ENCODE assay signal across 22 cellular contexts in the genomic region with DNA sequence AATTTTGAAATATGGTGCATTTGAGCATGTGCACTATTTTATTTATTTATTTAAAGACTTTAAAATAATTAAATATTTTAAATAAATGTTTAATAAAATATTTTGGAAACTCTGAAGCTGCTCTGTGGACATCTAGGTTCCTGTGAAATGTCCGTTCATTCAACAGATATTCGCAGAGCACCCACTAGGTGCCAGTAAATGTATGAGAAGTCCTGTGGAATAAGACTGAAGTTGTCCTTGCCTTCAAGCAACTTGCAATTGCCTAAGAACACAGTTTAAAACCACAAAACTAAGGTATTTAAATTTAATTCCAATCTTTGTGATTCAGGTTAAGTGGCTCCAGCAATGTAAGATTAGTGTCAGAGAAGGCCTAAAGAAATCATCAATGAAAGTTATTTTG.
DNase-seq lines count a peak whose midpoint lies in the region; ATAC-seq, FAIRE-seq and TF ChIP-seq lines count a peak whose summit lies in the region.
"Had no signal": no experiment of that assay in that cellular context is flagged by ENCODE, and none has a peak within 500 bp of the region (broad histone marks: within the 10 kb centered on the region; RNA-seq: fewer than 3 reads in every experiment).

No MANE protein-coding gene starts in this region.

- H3K9ac ChIP-seq in PC-3 (ENCODE audit: low read length) (no peak overlapping the region), H1 (replicated peaks in 1 of 4; ENCODE audit: extremely low read depth in 1 of 4, low read depth in 3 of 4, low read length in 3 of 4) (no peak overlapping the region)

- H3K9me3 ChIP-seq in PC-3 (ENCODE audit: low read length) (no peaks in the 10 kb centered on the region), H1 (ENCODE audit: insufficient read depth in 2 of 2, low read depth in 1 of 2, low read length in 1 of 2) (no peaks in the 10 kb centered on the region)
- H3K9me3 ChIP-seq: transverse colon had no signal

- no peak overlapping the region for H2AFZ ChIP-seq in PC-3 (ENCODE audit: low read length)
- no peak overlapping the region for H2AFZ ChIP-seq in H1 (ENCODE audit: low read length)

- no peak overlapping the region for H3K23ac ChIP-seq in H1 (ENCODE audit: insufficient read length)

- no peaks in the 10 kb centered on the region for H3F3A ChIP-seq in PC-3 (ENCODE audit: low read length, unreplicated experiment)

- no peak overlapping the region for H4K8ac ChIP-seq in H1 (ENCODE audit: extremely low read depth, insufficient read depth, low read length)

- no peak overlapping the region for H3K4me3 ChIP-seq in PC-3 (ENCODE audit: low read length)
- no peak overlapping the region for H3K4me3 ChIP-seq in H1 (ENCODE audit: extremely low read depth in 1 of 4, insufficient read depth in 2 of 4, low read depth in 3 of 4, low read length in 4 of 4)
- H3K4me3 ChIP-seq: lung, transverse colon had no signal

- H3K4ac ChIP-seq in H1 (replicated peaks; ENCODE audit: insufficient read length, low read depth, low read length): no peak overlapping the region

- H3K9me2 ChIP-seq in PC-3 (replicated peaks; ENCODE audit: low read length): no peaks in the 10 kb centered on the region

- H4K5ac ChIP-seq in H1 (ENCODE audit: insufficient read length, low read depth, low read length): no peak overlapping the region

- no peaks in the 10 kb centered on the region for H3K79me1 ChIP-seq in H1 (ENCODE audit: low read depth, low read length)

- H3K27ac ChIP-seq in PC-3 (ENCODE audit: low read length) (no peak overlapping the region), H1 (ENCODE audit: low read depth, low read length) (no peak overlapping the region)
- H3K27ac ChIP-seq: transverse colon had no signal

- BruUV-seq in PC-3 (replicated peaks; lab: Mats Ljungman, UMichigan): no TSS peak

- no peak overlapping the region for H2BK20ac ChIP-seq in H1 (ENCODE audit: low read length)

- no peak overlapping the region for H3K56ac ChIP-seq in H1 (replicated peaks; ENCODE audit: insufficient read length, low read depth, low read length)

- intact Hi-C loops in PC-3 (cut with micrococcal nuclease): no loop called here

- H3K27me3 ChIP-seq in PC-3 (ENCODE audit: low read length) (no peaks in the 10 kb centered on the region), H1 (replicated peaks in 1 of 4; ENCODE audit: control insufficient read depth in 3 of 4, extremely low read depth in 1 of 4, insufficient read depth in 3 of 4, low read length in 3 of 4) (peaks cover 0 to 1% (median 0%) of the 10 kb centered on the region in 4 experiments; a peak in 1 of 7 replicates)
- H3K27me3 ChIP-seq: transverse colon had no signal

- no peak overlapping the region for H2BK5ac ChIP-seq in H1 (ENCODE audit: low read depth, low read length)

- H3K14ac ChIP-seq in H1 (ENCODE audit: insufficient read length): no peak overlapping the region

- no peak for TF ChIP-seq EP300 in H1 (IDR thresholded peaks at IDR 0.05; ENCODE audit: borderline replicate concordance in 1 of 2, low read depth in 2 of 2, low read length in 2 of 2)

- H3K36me3 ChIP-seq in PC-3 (ENCODE audit: low read depth, low read length) (no peaks in the 10 kb centered on the region), H1 (ENCODE audit: control insufficient read depth in 2 of 4, insufficient read depth in 4 of 4, low read length in 3 of 4) (no peaks in the 10 kb centered on the region)
- H3K36me3 ChIP-seq: transverse colon had no signal

- POLR2A ChIA-PET in PC-3 (lab: Charles Lee; ENCODE audit: unreplicated experiment) (no interaction called here), H1 (lab: Charles Lee; ENCODE audit: partially characterized antibody) (no interaction called here)

- no peaks in the 10 kb centered on the region for H3K23me2 ChIP-seq in H1 (ENCODE audit: low read depth, low read length)

- no peak overlapping the region for H2BK12ac ChIP-seq in H1 (ENCODE audit: low read depth, low read length)

- CTCF ChIA-PET in PC-3 (lab: Charles Lee) (no interaction called here), H1 (lab: Charles Lee; ENCODE audit: partially characterized antibody) (interaction anchor here (1.0 to 1.4 kb wide), 4 partner anchors 14 to 128 kb away, joined by 3 to 5 read pairs (median 4); no protein-coding TSS in a partner anchor)

- DNase-seq in DMS53 (lab: John Stamatoyannopoulos, UW) (peak; percentile 16), DMS53 treated with DMSO at 0.1 percent for 48 hours (lab: John Stamatoyannopoulos, UW; ENCODE audit: unreplicated experiment) (no peak), PC-3 (peak; percentile 17), H1 (ENCODE audit: low read depth in 1 of 2, low spot score in 2 of 2) (no peak), renal cortical epithelial cell (ENCODE audit: low read depth) (peak; percentile 38), NCI-H128 (lab: John Stamatoyannopoulos, UW; ENCODE audit: unreplicated experiment) (no peak), SKM-1 (lab: John Stamatoyannopoulos, UW; ENCODE audit: unreplicated experiment) (no peak)
- DNase-seq: 8988T; activated CD4-positive, alpha-beta T cell treated with anti-CD3 and anti-CD28 coated beads for 36 hours; activated CD8-positive, alpha-beta memory T cell treated with anti-CD3 and anti-CD28 coated beads, Interleukin-2, amount 50 U/mL, for 4 hours; activated naive CD4-positive, alpha-beta T cell treated with anti-CD3 and anti-CD28 coated beads for 36 hours; cortex of kidney; MM.1S; natural killer cell; NCI-H2107; NCI-H748 treated with DMSO at 0.1 percent for 48 hours; stimulated activated CD4-positive, alpha-beta T cell treated with anti-CD3 and anti-CD28 coated beads, Interleukin-12 subunit alpha, Interleukin-12 subunit beta, amount 100 ng/mL, for 4 hours; stimulated activated naive B cell treated with anti-CD40 and anti-IgM and Interleukin-4, amounts not matched to agents 10 μg/mL and 1 μg/mL and 100 μg/mL, for 72 hours; T-helper 2 cell; transverse colon had no signal

- 72% methylated on average over 2 of the region's 2 CpGs; no CpG with 5 or more reads in 1 of the 2 experiments for WGBS in H1 (ENCODE audit: extremely low coverage in 1 of 2, insufficient coverage in 1 of 2, insufficient read length in 1 of 2, insufficient replicate concordance in 2 of 2, low coverage in 1 of 2, low lambda C conversion rate in 2 of 2, missing lambda C conversion rate in 1 of 2), 2 experiments

- H4K91ac ChIP-seq in H1 (replicated peaks; ENCODE audit: insufficient read length, low read length): no peak overlapping the region

- H3K4me1 ChIP-seq in PC-3 (ENCODE audit: insufficient read depth, low read length) (no peaks in the 10 kb centered on the region), H1 (replicated peaks in 1 of 4; ENCODE audit: control insufficient read depth in 3 of 4, insufficient read depth in 4 of 4, low read length in 3 of 4) (no peaks in the 10 kb centered on the region)
- H3K4me1 ChIP-seq: transverse colon had no signal

- ATAC-seq in PC-3 (no peak), HG03039 (IDR thresholded peaks at IDR 0.05; ENCODE audit: unreplicated experiment) (no peak)
- ATAC-seq: activated CD4-positive, alpha-beta T cell treated with anti-CD3 and anti-CD28 coated beads for 36 hours; natural killer cell; stimulated activated naive B cell treated with anti-CD40 and anti-IgM and Interleukin-4, amounts not matched to agents 10 μg/mL and 1 μg/mL and 100 μg/mL, for 72 hours had no signal

- H2BK120ac ChIP-seq in H1 (replicated peaks; ENCODE audit: low read depth, low read length): no peak overlapping the region

- H4K20me1 ChIP-seq in PC-3 (ENCODE audit: low read length) (no peaks in the 10 kb centered on the region), H1 (replicated peaks in 1 of 2; ENCODE audit: control insufficient read depth in 1 of 2, insufficient read depth in 2 of 2, low read length in 2 of 2) (no peaks in the 10 kb centered on the region)

- no peak for TF ChIP-seq POLR2A in H1 (IDR thresholded peaks at IDR 0.05; ENCODE audit: control extremely low read depth in 1 of 2, low read depth in 2 of 2, low read length in 2 of 2)

- H3K4me2 ChIP-seq in PC-3 (ENCODE audit: low read length): no peak overlapping the region
- no peak overlapping the region for H3K4me2 ChIP-seq in H1 (ENCODE audit: insufficient read depth in 1 of 2, low read depth in 2 of 2, low read length in 2 of 2)

- no peak for FAIRE-seq in H1 (lab: Jason Lieb, UNC)

- no peak overlapping the region for H2BK15ac ChIP-seq in H1 (ENCODE audit: low read length)

- no peak overlapping the region for H2AK5ac ChIP-seq in H1 (ENCODE audit: low read depth, low read length)

- H3K18ac ChIP-seq in H1 (ENCODE audit: extremely low read depth, low read length): no peak overlapping the region

- H3K79me2 ChIP-seq in PC-3 (ENCODE audit: low read length): no peaks in the 10 kb centered on the region
- H3K79me2 ChIP-seq in H1 (ENCODE audit: control insufficient read depth in 1 of 2, insufficient read depth in 2 of 2, low read length in 2 of 2): no peaks in the 10 kb centered on the region

- TF ChIP-seq RAD21 in H1 (IDR thresholded peaks at IDR 0.05 in 1 of 2, conservative IDR thresholded peaks at IDR 0.05 in 1 of 2; ENCODE audit: low read depth in 2 of 2, low read length in 2 of 2): peak; percentile 77 to 78

- TF ChIP-seq CTCF in PC-3 (conservative IDR thresholded peaks at IDR 0.05; ENCODE audit: low read depth, low read length) (peak; percentile 29; the same call in 1 of the 2 replicates), H1 (IDR thresholded peaks at IDR 0.05; ENCODE audit: control extremely low read depth in 1 of 3, insufficient read depth in 1 of 3, low read depth in 1 of 3, low read length in 3 of 3) (peak in 2 of 3 experiments; percentile 35 to 41; a peak in 2 of 4 replicates)

TF ChIP-seq in H1, 55 proteins besides CTCF, POLR2A, EP300 and RAD21 (continues in another document):
- no peak for TF ChIP-seq CHD2 (IDR thresholded peaks at IDR 0.05; ENCODE audit: low read length)
- TF ChIP-seq, protein P1, sequence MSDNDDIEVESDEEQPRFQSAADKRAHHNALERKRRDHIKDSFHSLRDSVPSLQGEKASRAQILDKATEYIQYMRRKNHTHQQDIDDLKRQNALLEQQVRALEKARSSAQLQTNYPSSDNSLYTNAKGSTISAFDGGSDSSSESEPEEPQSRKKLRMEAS (IDR thresholded peaks at IDR 0.05): no peak
- no peak for TF ChIP-seq BACH1 (IDR thresholded peaks at IDR 0.05; ENCODE audit: low read length)
- TF ChIP-seq SP1 (IDR thresholded peaks at IDR 0.05; ENCODE audit: low read depth, low read length): no peak
- TF ChIP-seq SIRT6 (IDR thresholded peaks at IDR 0.05; ENCODE audit: low read length): no peak
- TF ChIP-seq BRCA1 (IDR thresholded peaks at IDR 0.05; ENCODE audit: low read depth, low read length): no peak
- TF ChIP-seq NRF1 (IDR thresholded peaks at IDR 0.05; ENCODE audit: low read depth, low read length): no peak
- no peak for TF ChIP-seq CREB1 (IDR thresholded peaks at IDR 0.05)
- TF ChIP-seq RFX5 (IDR thresholded peaks at IDR 0.05; ENCODE audit: borderline replicate concordance, low read depth, low read length): no peak
- no peak for TF ChIP-seq KDM4A (IDR thresholded peaks at IDR 0.05; ENCODE audit: low read depth, low read length, severe bottlenecking)
- no peak for TF ChIP-seq TEAD4 (IDR thresholded peaks at IDR 0.05; ENCODE audit: low read depth, low read length)
- no peak for TF ChIP-seq NANOG (IDR thresholded peaks at IDR 0.05; ENCODE audit: insufficient read depth, low read depth, low read length, poor library complexity, severe bottlenecking)
- no peak for TF ChIP-seq SUZ12 (IDR thresholded peaks at IDR 0.05; ENCODE audit: low read length)
- no peak for TF ChIP-seq SIX5 (IDR thresholded peaks at IDR 0.05; ENCODE audit: low read depth, low read length)

Comparison
In these comparisons a context has a peak if more than half of its experiments do, and no peak if none do; other contexts are left out.
1. DNase-seq: peak in DMS53 (single experiment), PC-3 (single experiment) and renal cortical epithelial cell (single experiment); none in DMS53 treated with DMSO at 0.1 percent for 48 hours (single experiment), H1 (0 of 2), NCI-H128 (single experiment) and SKM-1 (single experiment).